Comparison of ENCODE assay signal across 10 cellular contexts in the genomic region with DNA sequence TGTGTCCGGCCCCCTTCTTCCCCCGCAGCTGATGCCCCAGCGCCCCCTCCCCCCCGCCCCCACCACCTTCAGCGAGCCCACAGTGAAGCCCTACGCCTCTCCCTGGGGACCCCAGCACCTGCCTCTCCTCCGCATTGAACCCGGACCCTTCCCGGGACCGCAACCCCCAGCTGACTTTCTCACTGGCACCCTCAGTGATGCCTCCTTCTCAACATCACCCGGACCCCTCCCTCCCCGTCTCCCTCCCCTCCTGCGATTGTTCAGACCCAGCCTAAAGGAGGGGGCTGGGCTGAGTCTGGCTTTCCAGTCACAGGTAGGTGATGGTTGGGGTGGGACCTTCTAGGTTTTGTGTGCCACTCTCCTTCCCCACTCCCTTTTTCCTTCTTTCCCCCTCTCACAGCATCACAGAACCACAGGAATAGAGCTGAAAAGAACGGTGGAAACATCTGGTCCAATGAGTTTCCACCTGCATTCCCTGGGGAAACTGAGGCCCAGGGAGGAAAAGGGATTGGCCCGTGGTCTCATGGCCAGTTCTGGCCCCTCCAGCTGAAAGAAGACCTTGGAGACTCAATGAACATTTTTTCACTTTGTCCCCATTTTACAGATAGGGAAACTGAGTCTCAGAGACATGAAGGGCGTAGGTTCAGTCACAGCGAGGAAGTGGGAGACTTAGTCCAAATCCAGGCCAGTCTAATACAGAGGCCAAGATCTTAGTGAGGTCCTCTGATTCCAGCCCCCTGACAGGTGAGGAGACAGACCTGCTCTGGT. TPM values are rescaled to one million over a fixed set of nuclear protein-coding genes. Genes with fewer than 3 reads are reported as not detected.
A peak's percentile ranks its signal among the peaks of the same experiment; 100 is the strongest.
DNase-seq lines count a peak whose midpoint lies in the region; ATAC-seq and TF ChIP-seq lines count a peak whose summit lies in the region.
"Had no signal": no experiment of that assay in that cellular context is flagged by ENCODE, and none has a peak within 500 bp of the region (broad histone marks: within the 10 kb centered on the region; RNA-seq: fewer than 3 reads in every experiment).

No MANE protein-coding gene starts in this region.

- H3K27me3 ChIP-seq in AG04450 (ENCODE audit: control insufficient read depth, insufficient read depth, low read length) (no peaks in the 10 kb centered on the region), IMR-90 (ENCODE audit: control insufficient read depth, insufficient read depth, low read length) (no peaks in the 10 kb centered on the region), esophagus (ENCODE audit: control insufficient read depth in 1 of 2, insufficient read depth in 2 of 2, low read length in 2 of 2) (no peaks in the 10 kb centered on the region)

- H3K4me2 ChIP-seq in IMR-90 (ENCODE audit: low read depth, low read length) = peak overlapping the region; percentile 32; the same call in 1 of the 2 replicates

- peaks cover 11% of the 10 kb centered on the region for H3K9me1 ChIP-seq in IMR-90 (ENCODE audit: insufficient read depth, low read length)

- H3K27ac ChIP-seq in AG04450 (ENCODE audit: low read depth, low read length) (no peak overlapping the region), IMR-90 (ENCODE audit: insufficient read depth, low read length) (no peak overlapping the region), esophagus (ENCODE audit: low read depth in 2 of 2, low read length in 1 of 2) (peak overlapping the region; percentile 49 to 75)

- H3K36me3 ChIP-seq in IMR-90 (ENCODE audit: control insufficient read depth, insufficient read depth, low read length) (no peaks in the 10 kb centered on the region), esophagus (ENCODE audit: control insufficient read depth in 2 of 2, insufficient read depth in 2 of 2, low read length in 1 of 2) (no peaks in the 10 kb centered on the region)

- no peak overlapping the region for H3K14ac ChIP-seq in IMR-90 (replicated peaks; ENCODE audit: low read depth, low read length)

- TF ChIP-seq RAD21 in IMR-90 (IDR thresholded peaks at IDR 0.05; ENCODE audit: low read length) = no peak

- H2BK5ac ChIP-seq in IMR-90 (ENCODE audit: low read depth, low read length, poor library complexity, severe bottlenecking) = no peak overlapping the region

- H2AK5ac ChIP-seq in IMR-90 (ENCODE audit: low read depth, low read length) = no peak overlapping the region; the same call in 1 of the 2 replicates

- intact Hi-C loops in IMR-90 (cut with micrococcal nuclease) = no loop called here

- no TSS peak for BruUV-seq in IMR-90 (replicated peaks; lab: Mats Ljungman, UMichigan)

- no peak for TF ChIP-seq POLR2A in IMR-90 (IDR thresholded peaks at IDR 0.05; ENCODE audit: low read depth, low read length)

- H3K4me3 ChIP-seq in AG04450 (ENCODE audit: low read depth, low read length) (peak overlapping the region; percentile 79), IMR-90 (ENCODE audit: insufficient read depth, low read depth, low read length) (peak overlapping the region; percentile 79), esophagus (ENCODE audit: low read depth in 1 of 2, low read length in 2 of 2) (peak overlapping the region; percentile 47 to 50)

- H3K4me1 ChIP-seq in IMR-90 (ENCODE audit: control insufficient read depth, insufficient read depth, low read length) = peaks cover 5% of the 10 kb centered on the region
- H3K4me1 ChIP-seq in esophagus (ENCODE audit: control insufficient read depth in 2 of 2, insufficient read depth in 2 of 2, low read length in 1 of 2) = no peaks in the 10 kb centered on the region

- H3K56ac ChIP-seq in IMR-90 (ENCODE audit: extremely low read depth, insufficient read depth, low read length) = no peak overlapping the region

- peak overlapping the region in 1 of 2 experiments; percentile 29; a peak in 2 of 4 replicates for H4K8ac ChIP-seq in IMR-90 (ENCODE audit: low read depth in 2 of 2, low read length in 2 of 2)

- CTCF ChIA-PET in AG04450 (lab: Charles Lee) (interaction anchor here (0.6 to 3.2 kb wide), 8 partner anchors 10 to 316 kb away, joined by 3 to 24 read pairs (median 8); a partner anchor contains a TSS), IMR-90 (lab: Yijun Ruan, JAX) (interaction anchor here (1.7 kb wide), 1 partner anchor 13 kb away, joined by 7 read pairs; no protein-coding TSS in a partner anchor)

- peak overlapping the region; percentile 82 for H3K4me3 Mint-ChIP-seq in neural crest cell

- in situ Hi-C loops in IMR-90 (cut with MboI; ENCODE audit: low sequenced_read_pairs) = no loop called here

- dilution Hi-C loops in IMR-90 (cut with HindIII; ENCODE audit: low sequenced_read_pairs, unreplicated experiment) = no loop called here

- no peak for DNase-seq in AG04450 (ENCODE audit: low read depth, low spot score)
- DNase-seq in IMR-90 = no peak
- no peak for DNase-seq in neural crest cell (ENCODE audit: low read depth, low spot score)
- no peak for DNase-seq in SKM-1 treated with dmso at 0.1 percent for 144 hours (lab: John Stamatoyannopoulos, UW; ENCODE audit: unreplicated experiment)
- no peak for DNase-seq in SHP77 treated with DMSO at 0.1 percent for 48 hours (lab: John Stamatoyannopoulos, UW)
- no peak for DNase-seq in NCI-H226
- DNase-seq: NCI-H1417 treated with DMSO at 0.1 percent for 48 hours had no signal

- H3K27ac Mint-ChIP-seq in neural crest cell (ENCODE audit: unreplicated experiment) = no peak overlapping the region

- no peak overlapping the region; the same call in 1 of the 2 replicates for H3K23ac ChIP-seq in IMR-90 (ENCODE audit: low read depth, low read length)

- ATAC-seq in IMR-90 (ENCODE audit: low read depth) = no peak
- no peak for ATAC-seq in GM21576 (IDR thresholded peaks at IDR 0.05; ENCODE audit: unreplicated experiment)
- ATAC-seq: HCT116 had no signal

- no peak overlapping the region for H2BK15ac ChIP-seq in IMR-90 (ENCODE audit: low read depth, low read length)

- TF ChIP-seq CTCF in AG04450 (IDR thresholded peaks at IDR 0.05; ENCODE audit: low read depth, low read length) (no peak), IMR-90 (conservative IDR thresholded peaks at IDR 0.05; ENCODE audit: low read depth, low read length) (no peak), neural crest cell (conservative IDR thresholded peaks at IDR 0.05) (no peak)

- H2AK9ac ChIP-seq in IMR-90 (replicated peaks; ENCODE audit: low read depth, low read length, poor library complexity) = peak overlapping the region; percentile 66

- no peak overlapping the region for H3K9ac ChIP-seq in IMR-90 (ENCODE audit: low read depth, low read length)

- no peak overlapping the region for H3K18ac ChIP-seq in IMR-90 (ENCODE audit: low read depth, low read length)

- H3K9me3 Mint-ChIP-seq in neural crest cell = no peaks in the 10 kb centered on the region

- H3K79me1 ChIP-seq in IMR-90 (ENCODE audit: low read depth in 1 of 2, low read length in 2 of 2) = peaks cover 0 to 8% of the 10 kb centered on the region in 2 experiments; a peak in 2 of 4 replicates

- H4K5ac ChIP-seq in IMR-90 (ENCODE audit: low read depth, low read length) = no peak overlapping the region; the same call in 1 of the 2 replicates

- H3K4ac ChIP-seq in IMR-90 (ENCODE audit: low read depth, low read length) = no peak overlapping the region; the same call in 1 of the 2 replicates

- H3K27me3 Mint-ChIP-seq in neural crest cell (ENCODE audit: low read depth) = no peaks in the 10 kb centered on the region

- H2BK120ac ChIP-seq in IMR-90 (ENCODE audit: low read depth, low read length) = no peak overlapping the region

- peak overlapping the region; percentile 99 for H2AFZ ChIP-seq in IMR-90 (replicated peaks; ENCODE audit: low read length, poor library complexity)

- H3K9me3 ChIP-seq in AG04450 (ENCODE audit: control insufficient read depth, insufficient read depth, low read length) = no peaks in the 10 kb centered on the region; the same call in 1 of the 2 replicates
- H3K9me3 ChIP-seq in IMR-90 (ENCODE audit: control insufficient read depth, insufficient read depth, low read length) = no peaks in the 10 kb centered on the region
- H3K9me3 ChIP-seq in esophagus (ENCODE audit: control insufficient read depth in 2 of 2, insufficient read depth in 1 of 2, low read depth in 1 of 2, low read length in 1 of 2) = no peaks in the 10 kb centered on the region

- H4K20me1 ChIP-seq in IMR-90 (ENCODE audit: insufficient read depth, low read length) = no peaks in the 10 kb centered on the region

- no peak overlapping the region for H4K91ac ChIP-seq in IMR-90 (ENCODE audit: insufficient read depth, low read depth, low read length)

- no peak overlapping the region for H2BK20ac ChIP-seq in IMR-90 (ENCODE audit: low read depth, low read length)

- H3K4me1 Mint-ChIP-seq in neural crest cell = peaks cover 23% of the 10 kb centered on the region

- POLR2A ChIA-PET in AG04450 (lab: Yijun Ruan, JAX) (interaction anchor here (3.0 kb wide), 1 partner anchor 12 kb away, joined by 14 read pairs; no protein-coding TSS in a partner anchor), IMR-90 (lab: Charles Lee; ENCODE audit: unreplicated experiment) (interaction anchor here (0.8 kb wide), 1 partner anchor 94 kb away, joined by 3 read pairs; no protein-coding TSS in a partner anchor)

- WGBS in IMR-90 (ENCODE audit: extremely low coverage in 2 of 2, insufficient read length in 1 of 2), 2 experiments = 80% methylated on average over 1 of the region's 17 CpGs; no CpG with 5 or more reads in 1 of the 2 experiments
- WGBS in esophagus, 2 donors = 42 to 47% methylated on average over 14 to 17 of the region's 17 CpGs

- no peaks in the 10 kb centered on the region for H3K36me3 Mint-ChIP-seq in neural crest cell (ENCODE audit: low read depth)

RNA-seq across cellular contexts. Expression of a gene that starts 0.8 kb away (rescaled TPM):
- polyA plus RNA-seq in AG04450 (2011; rRNA removed) = 5.8 and 7.3 TPM in 2 replicates
- polyA minus RNA-seq in AG04450 (2011; rRNA and poly(A)+ RNA removed) = 13.7 and 14.7 TPM in 2 replicates
- total RNA-seq in IMR-90 (2012; rRNA removed) = 2.5 and 2.9 TPM in 2 replicates
- 4.9 and 5.7 TPM in 2 replicates for polyA plus RNA-seq in IMR-90 (2012; rRNA removed)
- 4.3 and 7.4 TPM in 2 replicates for polyA plus RNA-seq in IMR-90 (2012; cell fraction: cytosol; rRNA removed)
- polyA plus RNA-seq in IMR-90 (2012; cell fraction: nucleus; rRNA removed; ENCODE audit: low replicate concordance) = 11.5 and 21.5 TPM in 2 replicates
- 1 to 10 TPM in 1 of 2 donors, under 1 TPM in 1; 0.84 to 1.2 TPM for polyA plus RNA-seq in esophagus
- total RNA-seq in neural crest cell = 14.8 and 15.5 TPM in 2 replicates

RNA-seq across cellular contexts. Expression of a gene that starts 38.2 kb away (rescaled TPM):
- polyA plus RNA-seq in AG04450 (2011; rRNA removed) (0.41 and 0.47 TPM in 2 replicates), IMR-90 (2012; rRNA removed) (0.27 and 0.29 TPM in 2 replicates), esophagus (100 to 1,000 TPM; 277 to 722 TPM)
- 1.1 TPM in 1 of 2 replicates, not detected in the other for polyA minus RNA-seq in AG04450 (2011; rRNA and poly(A)+ RNA removed)
- total RNA-seq in IMR-90 (2012; rRNA removed) (not detected in 2 replicates), neural crest cell (not detected in 2 replicates)
- polyA plus RNA-seq in IMR-90 (2012; cell fraction: cytosol; rRNA removed) = 0.14 and 0.24 TPM in 2 replicates
- polyA plus RNA-seq in IMR-90 (2012; cell fraction: nucleus; rRNA removed; ENCODE audit: low replicate concordance) = 0.13 and 0.24 TPM in 2 replicates

RNA-seq across cellular contexts. Expression of a gene that starts 44.1 kb away (rescaled TPM):
- polyA plus RNA-seq in AG04450 (2011; rRNA removed) (3,211 and 3,269 TPM in 2 replicates), IMR-90 (2012; rRNA removed) (1,856 and 2,352 TPM in 2 replicates), esophagus (1,000 to 10,000 TPM; 2,267 to 2,386 TPM)
- 911 and 957 TPM in 2 replicates for polyA minus RNA-seq in AG04450 (2011; rRNA and poly(A)+ RNA removed)
- total RNA-seq in IMR-90 (2012; rRNA removed) (566 and 644 TPM in 2 replicates), neural crest cell (1,918 and 2,125 TPM in 2 replicates)
- 1,242 and 1,359 TPM in 2 replicates for polyA plus RNA-seq in IMR-90 (2012; cell fraction: cytosol; rRNA removed)
- polyA plus RNA-seq in IMR-90 (2012; cell fraction: nucleus; rRNA removed; ENCODE audit: low replicate concordance) = 275 and 638 TPM in 2 replicates

Comparison
In these comparisons a context has a peak if more than half of its experiments do, and no peak if none do; other contexts are left out.
1. H3K27ac ChIP-seq: peak in esophagus (2 of 2); none in AG04450 (single experiment) and IMR-90 (single experiment).
2. RNA of a gene that starts 38.2 kb away (polyA plus RNA-seq): 277 to 722 TPM in esophagus; 0.41 to 0.47 TPM in AG04450 and 0.13 to 0.29 TPM in IMR-90; every median in the first group is over 100 times any median in the second.
3. Peak in every context shown above with its lines, with median percentiles within 50 percentile points of each other: H3K4me3 ChIP-seq.